In the genomic region with DNA sequence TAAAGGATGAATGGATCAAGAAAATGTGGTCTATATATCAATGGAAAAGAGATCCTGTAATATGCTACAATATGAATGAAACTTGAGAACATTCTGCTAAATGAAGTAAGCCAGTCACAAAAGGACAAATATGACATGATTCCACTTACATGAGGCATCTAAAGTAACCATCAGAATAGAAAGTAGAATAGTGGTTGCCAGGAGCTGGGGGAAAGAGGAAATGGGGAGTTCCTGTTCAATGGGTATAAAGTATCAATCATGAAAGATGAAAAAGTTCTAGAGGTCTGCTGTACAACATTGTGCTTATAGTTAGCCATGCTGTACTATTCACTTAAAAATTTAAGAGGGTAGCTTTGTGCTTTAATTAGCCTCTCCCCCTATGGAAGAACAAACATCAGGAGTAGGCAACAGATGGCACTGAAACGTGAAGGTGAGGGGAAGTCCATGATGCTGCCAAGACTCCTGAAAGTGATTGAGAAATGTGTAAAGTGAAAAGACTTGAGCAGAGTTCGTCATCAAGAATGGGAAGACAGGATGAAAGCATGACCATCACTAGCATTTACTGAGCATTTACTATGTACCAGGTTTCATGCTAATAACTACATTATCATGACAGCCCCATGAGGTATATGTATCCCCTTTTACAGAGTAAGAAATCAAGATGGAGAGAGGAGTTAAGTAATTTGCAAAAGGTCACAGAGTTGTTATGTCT, we compare ENCODE assay signal across 14 cellular contexts.
DNase-seq lines count a peak whose midpoint lies in the region; ATAC-seq, FAIRE-seq and TF ChIP-seq lines count a peak whose summit lies in the region.
"Had no signal": no experiment of that assay in that cellular context is flagged by ENCODE, and none has a peak within 500 bp of the region (broad histone marks: within the 10 kb centered on the region; RNA-seq: fewer than 3 reads in every experiment).

No MANE protein-coding gene starts in this region.

- intact Hi-C loops in MCF 10A (cut with micrococcal nuclease) (no loop called here), breast epithelium (cut with DNase I; ENCODE audit: low total_unique reads) (loop anchor here (10.0 kb wide), 1 partner anchor 376 kb away; no protein-coding TSS in a partner anchor), endothelial cell of umbilical vein (cut with micrococcal nuclease) (loop anchor here (2.0 kb wide), 1 partner anchor 14 kb away; no protein-coding TSS in a partner anchor)

- H3K27me3 ChIP-seq in breast epithelium (no peaks in the 10 kb centered on the region), endothelial cell of umbilical vein (ENCODE audit: control insufficient read depth in 2 of 2, insufficient read depth in 2 of 2, low read length in 2 of 2) (no peaks in the 10 kb centered on the region)
- no peaks in the 10 kb centered on the region for H3K27me3 ChIP-seq in effector memory CD4-positive, alpha-beta T cell (replicated peaks; ENCODE audit: control insufficient read depth, insufficient read depth, low read length, poor library complexity, severe bottlenecking)
- H3K27me3 ChIP-seq: uterus had no signal

- H3K9me3 Mint-ChIP-seq in MCF 10A (ENCODE audit: unreplicated experiment): peaks cover 5% of the 10 kb centered on the region
- H3K9me3 Mint-ChIP-seq: activated CD4-positive, alpha-beta memory T cell treated with anti-CD3 and anti-CD28 coated beads, Interleukin-2, amount 10 ng/mL, durations not matched to agents 7 days and 5 days had no signal

- no peak for ATAC-seq in GM18909 (IDR thresholded peaks at IDR 0.05; ENCODE audit: poor library complexity, unreplicated experiment)
- ATAC-seq: right cardiac atrium had no signal

- no peak for FAIRE-seq in endothelial cell of umbilical vein (lab: Jason Lieb, UNC)
- FAIRE-seq in frontal cortex (lab: Jason Lieb, UNC): no peak
- FAIRE-seq: TTC549 had no signal

- dilution Hi-C loops in endothelial cell of umbilical vein (cut with MboI; ENCODE audit: extremely low pct_ligation_motif_present, low sequenced_read_pairs): no loop called here

- TF ChIP-seq POLR2A in breast epithelium (IDR thresholded peaks at IDR 0.05): no peak
- TF ChIP-seq POLR2A in endothelial cell of umbilical vein (IDR thresholded peaks at IDR 0.05; ENCODE audit: low read depth, low read length): no peak

- no peaks in the 10 kb centered on the region for H3K79me2 ChIP-seq in endothelial cell of umbilical vein (ENCODE audit: control insufficient read depth, insufficient read depth, low read length)

- H3K4me1 ChIP-seq in breast epithelium (no peaks in the 10 kb centered on the region), endothelial cell of umbilical vein (ENCODE audit: control insufficient read depth, extremely low read depth, insufficient read depth, low read length) (peaks cover 38% of the 10 kb centered on the region)
- H3K4me1 ChIP-seq in effector memory CD4-positive, alpha-beta T cell (ENCODE audit: control insufficient read depth, insufficient read depth, low read length, poor library complexity, severe bottlenecking): no peaks in the 10 kb centered on the region
- H3K4me1 ChIP-seq: uterus had no signal

- H3K4me3 ChIP-seq in breast epithelium (no peak overlapping the region), endothelial cell of umbilical vein (replicated peaks in 1 of 3; ENCODE audit: insufficient read depth in 1 of 3, low read depth in 1 of 3, low read length in 3 of 3) (no peak overlapping the region)
- no peak overlapping the region for H3K4me3 ChIP-seq in effector memory CD4-positive, alpha-beta T cell (ENCODE audit: insufficient read depth, low read depth, low read length, poor library complexity, severe bottlenecking)
- H3K4me3 ChIP-seq: uterus had no signal

- H3K27ac ChIP-seq in breast epithelium: no peak overlapping the region
- peak overlapping the region; percentile 65 for H3K27ac ChIP-seq in endothelial cell of umbilical vein (ENCODE audit: insufficient read depth, low read depth, low read length)
- H3K27ac ChIP-seq in effector memory CD4-positive, alpha-beta T cell (ENCODE audit: insufficient read depth, low read length, poor library complexity, severe bottlenecking): no peak overlapping the region
- H3K27ac ChIP-seq: uterus had no signal

- H4K20me1 ChIP-seq in endothelial cell of umbilical vein (replicated peaks; ENCODE audit: control insufficient read depth, extremely low read depth, insufficient read depth, low read length): no peaks in the 10 kb centered on the region

- H3K36me3 Mint-ChIP-seq in MCF 10A (ENCODE audit: insufficient read depth, unreplicated experiment): no peaks in the 10 kb centered on the region

- H3K27me3 Mint-ChIP-seq in MCF 10A (ENCODE audit: insufficient read depth, unreplicated experiment): no peaks in the 10 kb centered on the region
- H3K27me3 Mint-ChIP-seq: activated CD4-positive, alpha-beta memory T cell treated with anti-CD3 and anti-CD28 coated beads, Interleukin-2, amount 10 ng/mL, durations not matched to agents 7 days and 5 days had no signal

- BruUV-seq in MCF 10A (replicated peaks; lab: Mats Ljungman, UMichigan): no TSS peak
- no TSS peak for BruUV-seq in endothelial cell of umbilical vein (replicated peaks; lab: Mats Ljungman, UMichigan)

- TF ChIP-seq CTCF in MCF 10A (IDR thresholded peaks at IDR 0.05; ENCODE audit: unreplicated experiment) (no peak), breast epithelium (IDR thresholded peaks at IDR 0.05) (no peak), endothelial cell of umbilical vein (IDR thresholded peaks at IDR 0.05; ENCODE audit: extremely low read depth in 1 of 2, insufficient read depth in 1 of 2, low read depth in 1 of 2, low read length in 2 of 2) (no peak)

- H3K4me3 Mint-ChIP-seq in MCF 10A (ENCODE audit: unreplicated experiment): no peak overlapping the region
- H3K4me3 Mint-ChIP-seq: activated CD4-positive, alpha-beta memory T cell treated with anti-CD3 and anti-CD28 coated beads, Interleukin-2, amount 10 ng/mL, durations not matched to agents 7 days and 5 days had no signal

- H3K4me2 ChIP-seq in endothelial cell of umbilical vein (ENCODE audit: insufficient read depth, low read length): no peak overlapping the region

- no peak overlapping the region for H3K9ac ChIP-seq in endothelial cell of umbilical vein (replicated peaks; ENCODE audit: extremely low read depth, insufficient read depth, low read length)

- H3K9me3 ChIP-seq in breast epithelium (peaks cover 0 to 10% of the 10 kb centered on the region in 2 donors), endothelial cell of umbilical vein (replicated peaks; ENCODE audit: control insufficient read depth, insufficient read depth, low read length) (no peaks in the 10 kb centered on the region)
- H3K9me3 ChIP-seq in effector memory CD4-positive, alpha-beta T cell (ENCODE audit: control insufficient read depth, low read length): no peaks in the 10 kb centered on the region
- H3K9me3 ChIP-seq: uterus had no signal

- no peaks in the 10 kb centered on the region for H3K9me1 ChIP-seq in endothelial cell of umbilical vein (replicated peaks; ENCODE audit: control insufficient read depth, extremely low read depth, insufficient read depth, low read length)

- peaks cover 39% of the 10 kb centered on the region for H3K4me1 Mint-ChIP-seq in MCF 10A (ENCODE audit: insufficient read depth, unreplicated experiment)

- H3K36me3 ChIP-seq in breast epithelium (no peaks in the 10 kb centered on the region), endothelial cell of umbilical vein (ENCODE audit: control insufficient read depth in 2 of 2, extremely low read depth in 1 of 2, insufficient read depth in 2 of 2, low read length in 2 of 2) (no peaks in the 10 kb centered on the region)
- no peaks in the 10 kb centered on the region for H3K36me3 ChIP-seq in effector memory CD4-positive, alpha-beta T cell (ENCODE audit: control insufficient read depth, insufficient read depth, low read length)
- H3K36me3 ChIP-seq: uterus had no signal

- no peak overlapping the region for H3K27ac Mint-ChIP-seq in MCF 10A (ENCODE audit: low read depth, unreplicated experiment)
- H3K27ac Mint-ChIP-seq: activated CD4-positive, alpha-beta memory T cell treated with anti-CD3 and anti-CD28 coated beads, Interleukin-2, amount 10 ng/mL, durations not matched to agents 7 days and 5 days had no signal

- CTCF ChIA-PET in MCF 10A (lab: Yijun Ruan, JAX) (no interaction called here), endothelial cell of umbilical vein (lab: Charles Lee) (interaction anchor here (2.3 to 2.6 kb wide), 2 partner anchors 11 to 14 kb away, joined by 8 to 10 read pairs; no protein-coding TSS in a partner anchor)

- POLR2A ChIA-PET in MCF 10A (lab: Yijun Ruan, JAX): no interaction called here
- POLR2A ChIA-PET in endothelial cell of umbilical vein (lab: Charles Lee): interaction anchor here (0.6 kb wide), 1 partner anchor 1260 kb away, joined by 3 read pairs; no protein-coding TSS in a partner anchor

- no peak overlapping the region for H2AFZ ChIP-seq in endothelial cell of umbilical vein (ENCODE audit: low read depth, low read length)

- DNase-seq in MCF 10A (ENCODE audit: unreplicated experiment) (peak; percentile 57), breast epithelium (ENCODE audit: low spot score in 2 of 2) (no peak), NCI-H2171 treated with DMSO at 0.1 percent for 48 hours (lab: John Stamatoyannopoulos, UW) (peak; percentile 79), endothelial cell of umbilical vein (ENCODE audit: low read depth, low spot score) (peak; percentile 28), frontal cortex (ENCODE audit: low spot score in 2 of 2) (no peak), KG1 (lab: John Stamatoyannopoulos, UW) (no peak)
- no peak for DNase-seq in effector memory CD4-positive, alpha-beta T cell
- DNase-seq: activated CD4-positive, alpha-beta memory T cell treated with anti-CD3 and anti-CD28 coated beads, Interleukin-2, amount 10 ng/mL, durations not matched to agents 7 days and 5 days; foreskin melanocyte; right cardiac atrium; stimulated activated CD4-positive, alpha-beta T cell treated with anti-CD3 and anti-CD28 coated beads, Interleukin-4, amount 100 ng/mL, for 24 hours; uterus had no signal

TF ChIP-seq in endothelial cell of umbilical vein, 7 proteins besides CTCF, POLR2A, EP300 and RAD21:
- no peak for TF ChIP-seq POLR2AphosphoS5 (IDR thresholded peaks at IDR 0.05; ENCODE audit: insufficient read depth, low read depth, low read length)
- no peak for TF ChIP-seq MYC (IDR thresholded peaks at IDR 0.05; ENCODE audit: low read depth, low read length)
- no peak for TF ChIP-seq EZH2 (IDR thresholded peaks at IDR 0.05; ENCODE audit: borderline replicate concordance, low read depth, low read length, severe bottlenecking)
- no peak for TF ChIP-seq JUN (IDR thresholded peaks at IDR 0.05; ENCODE audit: borderline replicate concordance, insufficient read depth, insufficient read length, low read depth)
- TF ChIP-seq GATA2 (IDR thresholded peaks at IDR 0.05; ENCODE audit: insufficient read depth, insufficient read length, low read depth, low read length): no peak

Comparison
In these comparisons a context has a peak if more than half of its experiments do, and no peak if none do; other contexts are left out.
1. DNase-seq: peak in MCF 10A (single experiment), NCI-H2171 treated with DMSO at 0.1 percent for 48 hours (single experiment) and endothelial cell of umbilical vein (single experiment); none in breast epithelium (0 of 2), frontal cortex (0 of 2), effector memory CD4-positive, alpha-beta T cell (0 of 3) and KG1 (single experiment).